In genomic region chr1:27234054-27234882, GRCh38 we compare ENCODE assay signal across 1 cellular context.
A peak's percentile ranks its signal among the peaks of the same experiment; 100 is the strongest.
TF ChIP-seq lines count a peak whose summit lies in the region.

Gene WDTC1, plus strand, starts transcription at chr1:27234632. Its CDS starts 26,423 bp downstream, at chr1:27261055.

TF ChIP-seq in K562, 482 proteins besides CTCF, POLR2A, EP300 and RAD21 (continued from another document and continues in another):
- TF ChIP-seq PATZ1 (CRISPR knock-in tag; IDR thresholded peaks at IDR 0.05; ENCODE audit: borderline replicate concordance) (peak; percentile 90; the same call in 1 of the 2 replicates), NCOA4 (IDR thresholded peaks at IDR 0.05; ENCODE audit: partially characterized antibody) (no peak), SAFB2 (IDR thresholded peaks at IDR 0.05; ENCODE audit: borderline replicate concordance, low read depth, low read length, severe bottlenecking) (no peak), TRIM24 (IDR thresholded peaks at IDR 0.05) (0 out of 4 replicates have a peak, but pooled peaks of 1 of the 2 experiments have one; percentile 5), ZBED1 (IDR thresholded peaks at IDR 0.05) (no peak), ZBTB49 (CRISPR knock-in tag; IDR thresholded peaks at IDR 0.05; ENCODE audit: borderline replicate concordance) (no peak), HIVEP1 (CRISPR knock-in tag; IDR thresholded peaks at IDR 0.05) (no peak), GTF3C2 (IDR thresholded peaks at IDR 0.05; ENCODE audit: borderline replicate concordance, extremely low read depth, insufficient read length) (no peak), MCM5 (IDR thresholded peaks at IDR 0.05; ENCODE audit: low read depth) (no peak), TSHZ1 (CRISPR knock-in tag; IDR thresholded peaks at IDR 0.05) (no peak), NCOA2 (IDR thresholded peaks at IDR 0.05; ENCODE audit: partially characterized antibody in 2 of 2) (no peak), KAT7 (CRISPR knock-in tag; IDR thresholded peaks at IDR 0.05; ENCODE audit: borderline replicate concordance) (no peak; the same call in 1 of the 2 replicates), EHMT2 (IDR thresholded peaks at IDR 0.05) (no peak), GTF2E2 (tag; IDR thresholded peaks at IDR 0.05) (no peak), SMAD4 (CRISPR knock-in tag; conservative IDR thresholded peaks at IDR 0.05) (peak; percentile 95), CREB5 (CRISPR knock-in tag; IDR thresholded peaks at IDR 0.05) (no peak), ETS1 (conservative IDR thresholded peaks at IDR 0.05; ENCODE audit: control insufficient read depth, low read depth, low read length) (peak; percentile 97), SAP30 (IDR thresholded peaks at IDR 0.05; ENCODE audit: borderline replicate concordance, insufficient read depth, low read depth, low read length, poor library complexity, severe bottlenecking) (peak; percentile 37), SIN3B (IDR thresholded peaks at IDR 0.05; ENCODE audit: low read depth) (no peak), ZNF395 (CRISPR knock-in tag; IDR thresholded peaks at IDR 0.05) (peak; percentile 71; the same call in 1 of the 2 replicates), ZZZ3 (IDR thresholded peaks at IDR 0.05) (no peak), SNAPC5 (CRISPR knock-in tag; IDR thresholded peaks at IDR 0.05) (no peak), ZBTB26 (CRISPR knock-in tag; IDR thresholded peaks at IDR 0.05) (no peak), FOXM1 (IDR thresholded peaks at IDR 0.05; ENCODE audit: low read depth) (peak; percentile 96), FOXM1 (CRISPR knock-in tag; IDR thresholded peaks at IDR 0.05; ENCODE audit: low read depth) (no peak), NUFIP1 (IDR thresholded peaks at IDR 0.05; ENCODE audit: partially characterized antibody) (no peak), SMARCE1 (IDR thresholded peaks at IDR 0.05) (no peak), ZNF318 (IDR thresholded peaks at IDR 0.05; ENCODE audit: borderline replicate concordance in 1 of 2, low read depth in 1 of 2) (no peak)
